Comparison of ENCODE assay signal across 30 cellular contexts in genomic region chr11:12446863-12447262, GRCh38.
"Had no signal": no experiment of that assay in that cellular context is flagged by ENCODE, and none has a peak within 500 bp of the region (broad histone marks: within the 10 kb centered on the region; RNA-seq: fewer than 3 reads in every experiment).

No MANE protein-coding gene starts in this region.

- H3K4me1 ChIP-seq: neural progenitor cell, parathyroid adenoma, psoas muscle, right lobe of liver, suprapubic skin, testis, upper lobe of right lung had no signal

- H3K4me2 ChIP-seq: neural progenitor cell had no signal

- ATAC-seq: natural killer cell; psoas muscle; right cardiac atrium; right lobe of liver; stimulated activated effector memory CD8-positive, alpha-beta T cell treated with anti-CD3 and anti-CD28 coated beads, Interleukin-12 subunit alpha, Interleukin-12 subunit beta, amount 100 ng/mL, for 72 hours; stimulated activated naive B cell treated with anti-CD40 and anti-IgM and Interleukin-4, amounts not matched to agents 10 μg/mL and 1 μg/mL and 100 μg/mL, for 72 hours; upper lobe of right lung had no signal

- H3K4me3 Mint-ChIP-seq: natural killer cell; nephron; neural progenitor cell; stimulated activated effector memory CD8-positive, alpha-beta T cell treated with anti-CD3 and anti-CD28 coated beads, Interleukin-12 subunit alpha, Interleukin-12 subunit beta, amount 100 ng/mL, for 72 hours; stimulated activated naive B cell treated with anti-CD40 and anti-IgM and Interleukin-4, amounts not matched to agents 10 μg/mL and 1 μg/mL and 100 μg/mL, for 72 hours; stimulated activated naive CD8-positive, alpha-beta T cell treated with anti-CD3 and anti-CD28 coated beads, Interleukin-15, Interleukin-2, amounts not matched to agents 100 ng/mL and 50 ng/mL, for 24 hours; type B pancreatic cell had no signal

- H2AFZ ChIP-seq: neural progenitor cell, parathyroid adenoma had no signal

- FAIRE-seq: small intestine had no signal

- DNase-seq: natural killer cell; occipital lobe; ovary; posterior cingulate gyrus; psoas muscle; right cardiac atrium; right lobe of liver; sigmoid colon; small intestine; stimulated activated CD4-positive, alpha-beta T cell treated with anti-CD3 and anti-CD28 coated beads, Interleukin-15, amount 100 ng/mL, for 24 hours; stimulated activated CD4-positive, alpha-beta T cell treated with anti-CD3 and anti-CD28 coated beads, Interleukin-2, amount 100 ng/mL, for 24 hours; stimulated activated CD4-positive, alpha-beta T cell treated with anti-CD3 and anti-CD28 coated beads, Interleukin-2, amount 100 ng/mL, for 48 hours; stimulated activated CD4-positive, alpha-beta T cell treated with anti-CD3 and anti-CD28 coated beads, Interleukin-4, amount 100 ng/mL, for 24 hours; stimulated activated naive B cell treated with anti-CD40 and anti-IgM and Interleukin-4, amounts not matched to agents 10 μg/mL and 1 μg/mL and 100 μg/mL, for 72 hours; stimulated activated naive CD4-positive, alpha-beta T cell treated with Interleukin-2 at 50 U/mL for 16 hours; stomach; substantia nigra; testis; tibial artery; transverse colon; upper lobe of right lung; uterus had no signal

- H3K9me3 Mint-ChIP-seq: natural killer cell; nephron; neural progenitor cell; stimulated activated effector memory CD8-positive, alpha-beta T cell treated with anti-CD3 and anti-CD28 coated beads, Interleukin-12 subunit alpha, Interleukin-12 subunit beta, amount 100 ng/mL, for 72 hours; stimulated activated naive B cell treated with anti-CD40 and anti-IgM and Interleukin-4, amounts not matched to agents 10 μg/mL and 1 μg/mL and 100 μg/mL, for 72 hours; stimulated activated naive CD8-positive, alpha-beta T cell treated with anti-CD3 and anti-CD28 coated beads, Interleukin-15, Interleukin-2, amounts not matched to agents 100 ng/mL and 50 ng/mL, for 24 hours; type B pancreatic cell had no signal

- H3K9ac ChIP-seq: neural progenitor cell, parathyroid adenoma had no signal

- H3K4me3 ChIP-seq: neural progenitor cell, ovary, psoas muscle, right lobe of liver, sigmoid colon, stomach, suprapubic skin, testis, tibial artery, transverse colon, upper lobe of right lung, uterus had no signal

- H3K27ac ChIP-seq: neural progenitor cell, ovary, parathyroid adenoma, psoas muscle, right lobe of liver, suprapubic skin, testis, tibial artery, transverse colon, upper lobe of right lung, uterus had no signal

- H3K4me1 Mint-ChIP-seq: natural killer cell; stimulated activated effector memory CD8-positive, alpha-beta T cell treated with anti-CD3 and anti-CD28 coated beads, Interleukin-12 subunit alpha, Interleukin-12 subunit beta, amount 100 ng/mL, for 72 hours; stimulated activated naive B cell treated with anti-CD40 and anti-IgM and Interleukin-4, amounts not matched to agents 10 μg/mL and 1 μg/mL and 100 μg/mL, for 72 hours had no signal

- H3K27me3 ChIP-seq: neural progenitor cell, ovary, right lobe of liver, sigmoid colon, stomach, suprapubic skin, testis, tibial artery, transverse colon, upper lobe of right lung, uterus had no signal

- H3K36me3 ChIP-seq: neural progenitor cell, ovary, right lobe of liver, suprapubic skin, upper lobe of right lung, uterus had no signal

- H3K27ac Mint-ChIP-seq: natural killer cell; nephron; neural progenitor cell; progenitor cell of endocrine pancreas; stimulated activated effector memory CD8-positive, alpha-beta T cell treated with anti-CD3 and anti-CD28 coated beads, Interleukin-12 subunit alpha, Interleukin-12 subunit beta, amount 100 ng/mL, for 72 hours; stimulated activated naive B cell treated with anti-CD40 and anti-IgM and Interleukin-4, amounts not matched to agents 10 μg/mL and 1 μg/mL and 100 μg/mL, for 72 hours; stimulated activated naive CD8-positive, alpha-beta T cell treated with anti-CD3 and anti-CD28 coated beads, Interleukin-15, Interleukin-2, amounts not matched to agents 100 ng/mL and 50 ng/mL, for 24 hours; type B pancreatic cell had no signal

- H3K27me3 Mint-ChIP-seq: progenitor cell of endocrine pancreas, type B pancreatic cell had no signal

- H3K9me3 ChIP-seq: ovary, psoas muscle, right lobe of liver, sigmoid colon, stomach, suprapubic skin, testis, tibial artery, transverse colon, upper lobe of right lung, uterus had no signal

- H3K79me2 ChIP-seq: parathyroid adenoma had no signal

- H3K36me3 Mint-ChIP-seq: natural killer cell; neural progenitor cell; stimulated activated effector memory CD8-positive, alpha-beta T cell treated with anti-CD3 and anti-CD28 coated beads, Interleukin-12 subunit alpha, Interleukin-12 subunit beta, amount 100 ng/mL, for 72 hours; stimulated activated naive B cell treated with anti-CD40 and anti-IgM and Interleukin-4, amounts not matched to agents 10 μg/mL and 1 μg/mL and 100 μg/mL, for 72 hours had no signal
